In genomic region chr2:239896075-239896474, GRCh38 we compare ENCODE assay signal across 18 cellular contexts.
A peak's percentile ranks its signal among the peaks of the same experiment; 100 is the strongest.
DNase-seq lines count a peak whose midpoint lies in the region; ATAC-seq and TF ChIP-seq lines count a peak whose summit lies in the region.
"Had no signal": no experiment of that assay in that cellular context is flagged by ENCODE, and none has a peak within 500 bp of the region (broad histone marks: within the 10 kb centered on the region; RNA-seq: fewer than 3 reads in every experiment).

No MANE protein-coding gene starts in this region.

- TF ChIP-seq CTCF in Peyer's patch (IDR thresholded peaks at IDR 0.05): no peak
- no peak for TF ChIP-seq CTCF in testis (IDR thresholded peaks at IDR 0.05)
- no peak for TF ChIP-seq CTCF in esophagus squamous epithelium (IDR thresholded peaks at IDR 0.05)

- H3K9me3 ChIP-seq in Peyer's patch (no peaks in the 10 kb centered on the region), testis (no peaks in the 10 kb centered on the region), esophagus squamous epithelium (no peaks in the 10 kb centered on the region)
- H3K9me3 ChIP-seq: BLaER1, SK-N-SH had no signal

- intact Hi-C loops in activated CD4-positive, alpha-beta memory T cell treated with anti-CD3 and anti-CD28 coated beads for 36 hours (cut with micrococcal nuclease): no loop called here
- intact Hi-C loops in testis (cut with DNase I; ENCODE audit: low total_unique reads) (no loop called here), esophagus squamous epithelium (cut with DNase I) (no loop called here)

- no peak overlapping the region for H3K4me3 ChIP-seq in Peyer's patch
- no peak overlapping the region for H3K4me3 ChIP-seq in testis
- no peak overlapping the region for H3K4me3 ChIP-seq in esophagus squamous epithelium
- H3K4me3 ChIP-seq: BLaER1, PC-9 had no signal

- 73 to 80% methylated on average over 7 to 8 of the region's 8 CpGs for WGBS in testis, 2 donors
- WGBS in esophagus squamous epithelium, 2 donors: 49 to 62% methylated on average over 6 to 8 of the region's 8 CpGs

- no peaks in the 10 kb centered on the region for H3K36me3 Mint-ChIP-seq in activated CD4-positive, alpha-beta memory T cell treated with anti-CD3 and anti-CD28 coated beads, Interleukin-2, amount 10 ng/mL, durations not matched to agents 7 days and 5 days (ENCODE audit: low read depth)
- no peaks in the 10 kb centered on the region for H3K36me3 Mint-ChIP-seq in activated CD4-positive, alpha-beta memory T cell treated with anti-CD3 and anti-CD28 coated beads for 36 hours

- H3K27me3 ChIP-seq in Peyer's patch (no peaks in the 10 kb centered on the region), testis (no peaks in the 10 kb centered on the region), esophagus squamous epithelium (peaks cover 0 to 50% (median 0%) of the 10 kb centered on the region in 4 donors)
- H3K27me3 ChIP-seq: BLaER1 had no signal

- no peak overlapping the region for H3K4me3 Mint-ChIP-seq in activated CD4-positive, alpha-beta memory T cell treated with anti-CD3 and anti-CD28 coated beads, Interleukin-2, amount 10 ng/mL, durations not matched to agents 7 days and 5 days
- H3K4me3 Mint-ChIP-seq in activated CD4-positive, alpha-beta memory T cell treated with anti-CD3 and anti-CD28 coated beads for 36 hours: no peak overlapping the region

- H3K4me1 ChIP-seq in Peyer's patch (no peaks in the 10 kb centered on the region), testis (no peaks in the 10 kb centered on the region), esophagus squamous epithelium (no peaks in the 10 kb centered on the region)
- H3K4me1 ChIP-seq: BLaER1 had no signal

- H3K9me3 Mint-ChIP-seq in activated CD4-positive, alpha-beta memory T cell treated with anti-CD3 and anti-CD28 coated beads, Interleukin-2, amount 10 ng/mL, durations not matched to agents 7 days and 5 days: no peaks in the 10 kb centered on the region
- no peaks in the 10 kb centered on the region for H3K9me3 Mint-ChIP-seq in activated CD4-positive, alpha-beta memory T cell treated with anti-CD3 and anti-CD28 coated beads for 36 hours

- peaks cover 26% of the 10 kb centered on the region for H3K27me3 Mint-ChIP-seq in activated CD4-positive, alpha-beta memory T cell treated with anti-CD3 and anti-CD28 coated beads, Interleukin-2, amount 10 ng/mL, durations not matched to agents 7 days and 5 days
- peaks cover 6% of the 10 kb centered on the region for H3K27me3 Mint-ChIP-seq in activated CD4-positive, alpha-beta memory T cell treated with anti-CD3 and anti-CD28 coated beads for 36 hours

- H3K4me1 Mint-ChIP-seq in activated CD4-positive, alpha-beta memory T cell treated with anti-CD3 and anti-CD28 coated beads, Interleukin-2, amount 10 ng/mL, durations not matched to agents 7 days and 5 days: no peaks in the 10 kb centered on the region
- no peaks in the 10 kb centered on the region for H3K4me1 Mint-ChIP-seq in activated CD4-positive, alpha-beta memory T cell treated with anti-CD3 and anti-CD28 coated beads for 36 hours (ENCODE audit: low read depth)

- POLR2A ChIA-PET in activated CD4-positive, alpha-beta memory T cell treated with anti-CD3 and anti-CD28 coated beads, Interleukin-2, amount 10 ng/mL, durations not matched to agents 7 days and 5 days (lab: Charles Lee): no interaction called here
- POLR2A ChIA-PET in activated CD4-positive, alpha-beta memory T cell treated with anti-CD3 and anti-CD28 coated beads for 36 hours (lab: Charles Lee): no interaction called here

- H3K36me3 ChIP-seq in Peyer's patch (no peaks in the 10 kb centered on the region), testis (ENCODE audit: low read depth, missing control alignments) (no peaks in the 10 kb centered on the region), esophagus squamous epithelium (no peaks in the 10 kb centered on the region)
- H3K36me3 ChIP-seq: BLaER1 had no signal

- TF ChIP-seq POLR2A in Peyer's patch (IDR thresholded peaks at IDR 0.05) (no peak), testis (IDR thresholded peaks at IDR 0.05) (no peak), esophagus squamous epithelium (IDR thresholded peaks at IDR 0.05) (no peak)

- no peak for ATAC-seq in GM18867 (IDR thresholded peaks at IDR 0.05; ENCODE audit: unreplicated experiment)

- CTCF ChIA-PET in activated CD4-positive, alpha-beta memory T cell treated with anti-CD3 and anti-CD28 coated beads, Interleukin-2, amount 10 ng/mL, durations not matched to agents 7 days and 5 days (lab: Charles Lee): interaction anchor here (1.3 kb wide), 1 partner anchor 14 kb away, joined by 4 read pairs; no protein-coding TSS in a partner anchor
- CTCF ChIA-PET in activated CD4-positive, alpha-beta memory T cell treated with anti-CD3 and anti-CD28 coated beads for 36 hours (lab: Charles Lee): no interaction called here

- peak; percentile 1 for DNase-seq in activated CD4-positive, alpha-beta memory T cell treated with anti-CD3 and anti-CD28 coated beads, Interleukin-2, amount 10 ng/mL, durations not matched to agents 7 days and 5 days
- DNase-seq in activated CD4-positive, alpha-beta memory T cell treated with anti-CD3 and anti-CD28 coated beads for 36 hours: no peak
- DNase-seq in Peyer's patch: peak in 2 of 3 donors; percentile 12 to 27
- peak; percentile 20 for DNase-seq in iPS DF 19.7 (ENCODE audit: low read depth, low spot score)
- DNase-seq in testis: peak; percentile 4
- DNase-seq in HCEC 1CT: no peak
- no peak for DNase-seq in esophagus squamous epithelium (lab: John Stamatoyannopoulos, UW)
- DNase-seq: COR-L47, DMS153, KG1, NCI-H1092, NCI-H345, NCI-H526 treated with DMSO at 0.1 percent for 48 hours, PC-9, SK-N-SH had no signal

- H3K27ac ChIP-seq in Peyer's patch (no peak overlapping the region), testis (no peak overlapping the region), esophagus squamous epithelium (no peak overlapping the region)
- H3K27ac ChIP-seq: 22Rv1, BLaER1, PC-9 had no signal

- H3K27ac Mint-ChIP-seq in activated CD4-positive, alpha-beta memory T cell treated with anti-CD3 and anti-CD28 coated beads, Interleukin-2, amount 10 ng/mL, durations not matched to agents 7 days and 5 days: no peak overlapping the region
- no peak overlapping the region for H3K27ac Mint-ChIP-seq in activated CD4-positive, alpha-beta memory T cell treated with anti-CD3 and anti-CD28 coated beads for 36 hours

Comparison
In these comparisons a context has a peak if more than half of its experiments do, and no peak if none do; other contexts are left out.
1. DNase-seq: peak in activated CD4-positive, alpha-beta memory T cell treated with anti-CD3 and anti-CD28 coated beads, Interleukin-2, amount 10 ng/mL, durations not matched to agents 7 days and 5 days (single experiment), Peyer's patch (2 of 3), iPS DF 19.7 (single experiment) and testis (single experiment); none in activated CD4-positive, alpha-beta memory T cell treated with anti-CD3 and anti-CD28 coated beads for 36 hours (single experiment), HCEC 1CT (single experiment) and esophagus squamous epithelium (single experiment).